In genomic region chr7:12233175-12233574, GRCh38 we compare ENCODE assay signal across 17 cellular contexts. TPM values are rescaled to one million over a fixed set of nuclear protein-coding genes. Genes with fewer than 3 reads are reported as not detected.
DNase-seq lines count a peak whose midpoint lies in the region; ATAC-seq and FAIRE-seq lines count a peak whose summit lies in the region.
"Had no signal": no experiment of that assay in that cellular context is flagged by ENCODE, and none has a peak within 500 bp of the region (broad histone marks: within the 10 kb centered on the region; RNA-seq: fewer than 3 reads in every experiment).

No MANE protein-coding gene starts in this region.

- peaks cover under 1% of the 10 kb centered on the region for H3K9me3 Mint-ChIP-seq in activated CD4-positive, alpha-beta memory T cell treated with anti-CD3 and anti-CD28 coated beads for 36 hours
- H3K9me3 Mint-ChIP-seq: activated CD4-positive, alpha-beta T cell treated with anti-CD3 and anti-CD28 coated beads, Interleukin-2, amount 10 ng/mL, durations not matched to agents 24 days and 14 days had no signal

- peaks cover 18% of the 10 kb centered on the region for H3K36me3 Mint-ChIP-seq in activated CD4-positive, alpha-beta memory T cell treated with anti-CD3 and anti-CD28 coated beads for 36 hours

- H3K4me3 Mint-ChIP-seq in activated CD4-positive, alpha-beta memory T cell treated with anti-CD3 and anti-CD28 coated beads for 36 hours = no peak overlapping the region
- H3K4me3 Mint-ChIP-seq: activated CD4-positive, alpha-beta T cell treated with anti-CD3 and anti-CD28 coated beads, Interleukin-2, amount 10 ng/mL, durations not matched to agents 24 days and 14 days; CD4-positive, alpha-beta memory T cell had no signal

- POLR2A ChIA-PET in activated CD4-positive, alpha-beta memory T cell treated with anti-CD3 and anti-CD28 coated beads for 36 hours (lab: Charles Lee) = no interaction called here

- FAIRE-seq in TTC549 (lab: Jason Lieb, UNC) = peak; percentile 28
- FAIRE-seq: GM19239 had no signal

- H3K27me3 Mint-ChIP-seq in activated CD4-positive, alpha-beta memory T cell treated with anti-CD3 and anti-CD28 coated beads for 36 hours = no peaks in the 10 kb centered on the region
- H3K27me3 Mint-ChIP-seq: activated CD4-positive, alpha-beta T cell treated with anti-CD3 and anti-CD28 coated beads, Interleukin-2, amount 10 ng/mL, durations not matched to agents 24 days and 14 days; CD4-positive, alpha-beta memory T cell; naive B cell had no signal

- ATAC-seq in GM18868 (IDR thresholded peaks at IDR 0.05; ENCODE audit: unreplicated experiment) (peak; percentile 61), GM21390 (IDR thresholded peaks at IDR 0.05; ENCODE audit: unreplicated experiment) (peak; percentile 88), HG02852 (IDR thresholded peaks at IDR 0.05; ENCODE audit: unreplicated experiment) (peak; percentile 83)

- CTCF ChIA-PET in activated CD4-positive, alpha-beta memory T cell treated with anti-CD3 and anti-CD28 coated beads for 36 hours (lab: Charles Lee) = no interaction called here

- H3K27ac Mint-ChIP-seq in activated CD4-positive, alpha-beta memory T cell treated with anti-CD3 and anti-CD28 coated beads for 36 hours = no peak overlapping the region
- H3K27ac Mint-ChIP-seq: activated CD4-positive, alpha-beta T cell treated with anti-CD3 and anti-CD28 coated beads, Interleukin-2, amount 10 ng/mL, durations not matched to agents 24 days and 14 days had no signal

- intact Hi-C loops in activated CD4-positive, alpha-beta memory T cell treated with anti-CD3 and anti-CD28 coated beads for 36 hours (cut with micrococcal nuclease) = no loop called here

- no peak for DNase-seq in T-helper 9 cell
- no peak for DNase-seq in activated CD4-positive, alpha-beta memory T cell treated with anti-CD3 and anti-CD28 coated beads for 36 hours
- no peak for DNase-seq in activated CD8-positive, alpha-beta memory T cell treated with anti-CD3 and anti-CD28 coated beads, Interleukin-2, amount 50 U/mL, for 4 hours
- DNase-seq in NK-92 treated with Interleukin-12 subunit alpha and Interleukin-12 subunit beta, amount 100 ng/mL, for 24 hours (lab: John Stamatoyannopoulos, UW) = no peak
- DNase-seq: activated CD4-positive, alpha-beta T cell treated with anti-CD3 and anti-CD28 coated beads, Interleukin-2, amount 10 ng/mL, durations not matched to agents 24 days and 14 days; CD4-positive, alpha-beta memory T cell; DMS79; islet precursor cell; naive B cell; NCI-H1092; NCI-H2029 treated with DMSO at 0.1 percent for 48 hours; NCI-H446 treated with DMSO at 0.1 percent for 48 hours had no signal

- peaks cover 1% of the 10 kb centered on the region for H3K4me1 Mint-ChIP-seq in activated CD4-positive, alpha-beta memory T cell treated with anti-CD3 and anti-CD28 coated beads for 36 hours (ENCODE audit: low read depth)
- H3K4me1 Mint-ChIP-seq: activated CD4-positive, alpha-beta T cell treated with anti-CD3 and anti-CD28 coated beads, Interleukin-2, amount 10 ng/mL, durations not matched to agents 24 days and 14 days had no signal

RNA-seq across cellular contexts. Expression of gene TMEM106B, which starts 22.1 kb away (rescaled TPM):
- 10 to 100 TPM; 25.5 to 26.2 TPM for total RNA-seq in activated CD4-positive, alpha-beta memory T cell treated with anti-CD3 and anti-CD28 coated beads for 36 hours
